Comparison of ENCODE assay signal across 23 cellular contexts in genomic region chr5:140142246-140142645, GRCh38.
"Had no signal": no experiment of that assay in that cellular context is flagged by ENCODE, and none has a peak within 500 bp of the region (broad histone marks: within the 10 kb centered on the region; RNA-seq: fewer than 3 reads in every experiment).

No MANE protein-coding gene starts in this region.

- H3K27me3 ChIP-seq: SJSA1 had no signal

- DNase-seq: IMR-90, Kasumi-1, MM.1S, NCI-H1092 treated with DMSO at 0.1 percent for 48 hours, NCI-H1436, NCI-H187, NCI-H2029, NCI-H2081 treated with DMSO at 0.1 percent for 48 hours, NCI-H2171, NCI-H226, NCI-H446, NCI-H510A, NCI-H524 treated with DMSO at 0.1 percent for 48 hours, NCI-H69, NCI-H774, Right ventricle myocardium superior, RPMI8226, SIG-M5 had no signal

- FAIRE-seq: RCC 7860 had no signal

- H3K4me1 ChIP-seq: SJSA1 had no signal

- H3K4me3 ChIP-seq: SJSA1, SK-N-MC had no signal

- ATAC-seq: HepG2 had no signal

- H3K27ac ChIP-seq: KMS-11, SJSA1, SK-N-MC had no signal

- H3K36me3 ChIP-seq: SJSA1 had no signal

- H3K9me3 ChIP-seq: SJSA1 had no signal
